In genomic region chr2:127392133-127392827, GRCh38 we compare ENCODE assay signal across 1 cellular context.
TF ChIP-seq lines count a peak whose summit lies in the region.

No MANE protein-coding gene starts in this region.

TF ChIP-seq in WTC11, 78 proteins besides CTCF, POLR2A, EP300 and RAD21:
- TF ChIP-seq CDX4 (CRISPR knock-in tag; IDR thresholded peaks at IDR 0.05; ENCODE audit: borderline replicate concordance) (no peak), ZNF281 (CRISPR knock-in tag; IDR thresholded peaks at IDR 0.05) (no peak), ATF3 (CRISPR knock-in tag; conservative IDR thresholded peaks at IDR 0.05) (no peak), NFYB (CRISPR knock-in tag; conservative IDR thresholded peaks at IDR 0.05; ENCODE audit: low read depth) (no peak), CBFB (CRISPR knock-in tag; IDR thresholded peaks at IDR 0.05; ENCODE audit: low read depth) (no peak), ERG (CRISPR knock-in tag; IDR thresholded peaks at IDR 0.05) (no peak), ATF2 (CRISPR knock-in tag; IDR thresholded peaks at IDR 0.05; ENCODE audit: borderline replicate concordance, low read depth) (no peak), ZNF671 (CRISPR knock-in tag; IDR thresholded peaks at IDR 0.05) (no peak), IRF2 (CRISPR knock-in tag; IDR thresholded peaks at IDR 0.05; ENCODE audit: borderline replicate concordance, low read depth) (no peak), HMGA2 (CRISPR knock-in tag; IDR thresholded peaks at IDR 0.05) (no peak), SMAD3 (CRISPR knock-in tag; IDR thresholded peaks at IDR 0.05; ENCODE audit: borderline replicate concordance) (no peak)
